In the genomic region with DNA sequence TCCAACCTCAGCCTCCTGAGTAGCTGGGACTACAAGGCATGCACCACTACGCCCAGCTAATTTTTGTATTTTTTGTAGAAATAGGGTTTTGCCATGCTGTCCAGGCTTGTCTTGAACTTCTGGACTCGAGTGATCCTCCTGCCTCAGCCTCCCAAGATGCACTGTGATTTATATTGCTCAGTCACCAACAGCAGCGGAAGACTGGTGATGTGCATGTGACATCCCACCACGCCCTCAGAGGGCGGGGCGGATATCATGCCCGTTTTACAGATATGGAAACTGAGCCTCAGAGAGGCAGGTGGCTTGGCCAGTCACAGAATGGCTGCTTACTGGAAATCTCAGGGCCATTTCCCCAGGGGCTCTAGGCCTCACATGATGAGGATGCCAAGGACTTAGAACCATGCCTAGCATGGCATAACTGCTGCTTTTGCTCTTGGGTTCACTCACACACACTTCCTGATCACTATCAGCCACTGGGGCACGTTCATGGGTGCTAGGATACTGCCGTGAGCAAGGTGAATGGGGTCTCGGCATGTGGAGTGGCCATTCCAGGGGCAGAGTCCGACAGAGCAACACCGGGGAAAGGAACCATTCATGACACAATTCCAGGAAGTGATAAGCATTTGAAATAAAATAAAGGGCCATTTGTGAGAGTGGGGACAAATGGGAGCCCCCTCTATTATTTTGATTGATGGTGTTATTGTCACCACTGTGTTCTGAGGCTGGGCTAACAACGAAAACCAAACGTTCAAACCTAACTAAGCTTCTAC, we compare ENCODE assay signal across 17 cellular contexts.
"Had no signal": no experiment of that assay in that cellular context is flagged by ENCODE, and none has a peak within 500 bp of the region (broad histone marks: within the 10 kb centered on the region; RNA-seq: fewer than 3 reads in every experiment).

No MANE protein-coding gene starts in this region.

- H3K4me3 ChIP-seq: adrenal gland, lower lobe of right lung, SK-N-MC, suprapubic skin had no signal

- H3K27ac Mint-ChIP-seq: activated T-helper 17 cell treated with anti-CD3 and anti-CD28 coated beads, Interleukin-2, amount 50 U/mL, for 72 hours; mesothelial cell of epicardium; stimulated activated naive B cell treated with anti-CD40 and anti-IgM and Interleukin-4, amounts not matched to agents 10 μg/mL and 1 μg/mL and 100 μg/mL, for 72 hours; type B pancreatic cell had no signal

- H3K79me2 ChIP-seq: parathyroid adenoma had no signal

- DNase-seq: activated naive CD4-positive, alpha-beta T cell treated with anti-CD3 and anti-CD28 coated beads, Interleukin-2, amount 50 U/mL, for 16 hours; adrenal gland; effector CD8-positive, alpha-beta T cell; lower lobe of right lung; stimulated activated naive B cell treated with anti-CD40 and anti-IgM and Interleukin-4, amounts not matched to agents 10 μg/mL and 1 μg/mL and 100 μg/mL, for 72 hours; T-helper 9 cell had no signal

- H3K4me1 ChIP-seq: lower lobe of right lung, parathyroid adenoma, suprapubic skin had no signal

- H3K27me3 ChIP-seq: adrenal gland, suprapubic skin had no signal

- FAIRE-seq: colon, frontal cortex had no signal

- H3K9me3 ChIP-seq: adrenal gland, lower lobe of right lung, suprapubic skin had no signal

- H3K9me3 Mint-ChIP-seq: activated T-helper 17 cell treated with anti-CD3 and anti-CD28 coated beads, Interleukin-2, amount 50 U/mL, for 72 hours; mesothelial cell of epicardium; neural crest cell; stimulated activated naive B cell treated with anti-CD40 and anti-IgM and Interleukin-4, amounts not matched to agents 10 μg/mL and 1 μg/mL and 100 μg/mL, for 72 hours; type B pancreatic cell had no signal

- H3K4me3 Mint-ChIP-seq: activated T-helper 17 cell treated with anti-CD3 and anti-CD28 coated beads, Interleukin-2, amount 50 U/mL, for 72 hours; mesothelial cell of epicardium; neural crest cell; stimulated activated naive B cell treated with anti-CD40 and anti-IgM and Interleukin-4, amounts not matched to agents 10 μg/mL and 1 μg/mL and 100 μg/mL, for 72 hours; type B pancreatic cell had no signal

- H3K27me3 Mint-ChIP-seq: activated T-helper 17 cell treated with anti-CD3 and anti-CD28 coated beads, Interleukin-2, amount 50 U/mL, for 72 hours; stimulated activated naive B cell treated with anti-CD40 and anti-IgM and Interleukin-4, amounts not matched to agents 10 μg/mL and 1 μg/mL and 100 μg/mL, for 72 hours; type B pancreatic cell had no signal

- H3K27ac ChIP-seq: adrenal gland, epithelial cell of prostate, lower lobe of right lung, parathyroid adenoma, SK-N-MC, suprapubic skin had no signal

- ATAC-seq: activated CD4-positive, CD25-positive, alpha-beta regulatory T cell treated with anti-CD3 and anti-CD28 coated beads, Interleukin-2, amount 50 U/mL, for 24 hours; activated T-helper 17 cell treated with anti-CD3 and anti-CD28 coated beads, Interleukin-2, amount 50 U/mL, for 72 hours; lower lobe of right lung; stimulated activated naive B cell treated with anti-CD40 and anti-IgM and Interleukin-4, amounts not matched to agents 10 μg/mL and 1 μg/mL and 100 μg/mL, for 72 hours had no signal

- H3K4me1 Mint-ChIP-seq: stimulated activated naive B cell treated with anti-CD40 and anti-IgM and Interleukin-4, amounts not matched to agents 10 μg/mL and 1 μg/mL and 100 μg/mL, for 72 hours had no signal

- H2AFZ ChIP-seq: parathyroid adenoma had no signal
